ENCODE assay signal across 9 cellular contexts in genomic region chr11:33936745-33937612, GRCh38. TPM values are rescaled to one million over a fixed set of nuclear protein-coding genes. Genes with fewer than 3 reads are reported as not detected.
A peak's percentile ranks its signal among the peaks of the same experiment; 100 is the strongest.
DNase-seq lines count a peak whose midpoint lies in the region; ATAC-seq and TF ChIP-seq lines count a peak whose summit lies in the region.
"Had no signal": no experiment of that assay in that cellular context is flagged by ENCODE, and none has a peak within 500 bp of the region (broad histone marks: within the 10 kb centered on the region; RNA-seq: fewer than 3 reads in every experiment).

No MANE protein-coding gene starts in this region.

- no peak overlapping the region for H3K4me3 ChIP-seq in IMR-90 (ENCODE audit: insufficient read depth, low read depth, low read length)
- H3K4me3 ChIP-seq in adrenal gland, result no peak overlapping the region
- no peak overlapping the region for H3K4me3 ChIP-seq in suprapubic skin

- H3K14ac ChIP-seq in IMR-90 (replicated peaks; ENCODE audit: low read depth, low read length), result no peak overlapping the region

- H3K27ac ChIP-seq in IMR-90 (ENCODE audit: insufficient read depth, low read length), result no peak overlapping the region
- peak overlapping the region in 2 of 5 donors; percentile 65 to 70 for H3K27ac ChIP-seq in adrenal gland
- no peak overlapping the region for H3K27ac ChIP-seq in suprapubic skin

- H4K8ac ChIP-seq in IMR-90 (ENCODE audit: low read depth in 2 of 2, low read length in 2 of 2), result no peak overlapping the region; a peak in 1 of 4 replicates

- H2BK5ac ChIP-seq in IMR-90 (ENCODE audit: low read depth, low read length, poor library complexity, severe bottlenecking), result no peak overlapping the region

- CTCF ChIA-PET in IMR-90 (lab: Yijun Ruan, JAX) (no interaction called here), GM10248 (lab: Yijun Ruan, JAX) (interaction anchor here (0.7 to 2.5 kb wide), 9 partner anchors 8 to 51 kb away, joined by 3 to 9 read pairs (median 4); no protein-coding TSS in a partner anchor)

- TF ChIP-seq CTCF in IMR-90 (conservative IDR thresholded peaks at IDR 0.05; ENCODE audit: low read depth, low read length) (no peak), adrenal gland (IDR thresholded peaks at IDR 0.05) (no peak), suprapubic skin (IDR thresholded peaks at IDR 0.05) (no peak), GM10248 (IDR thresholded peaks at IDR 0.05; ENCODE audit: control extremely low read depth, extremely low read depth, low read depth, missing control alignments) (no peak)

- TF ChIP-seq POLR2A in IMR-90 (IDR thresholded peaks at IDR 0.05; ENCODE audit: low read depth, low read length), result no peak
- TF ChIP-seq POLR2A in adrenal gland (IDR thresholded peaks at IDR 0.05), result no peak
- TF ChIP-seq POLR2A in suprapubic skin (IDR thresholded peaks at IDR 0.05), result no peak

- H4K91ac ChIP-seq in IMR-90 (ENCODE audit: insufficient read depth, low read depth, low read length), result peak overlapping the region; percentile 11; the same call in 1 of the 2 replicates

- ATAC-seq in IMR-90 (ENCODE audit: low read depth) (peak; percentile 76), GM18858 (IDR thresholded peaks at IDR 0.05; ENCODE audit: unreplicated experiment) (no peak), HG02623 (IDR thresholded peaks at IDR 0.05; ENCODE audit: unreplicated experiment) (no peak)

- no peak overlapping the region for H3K4ac ChIP-seq in IMR-90 (ENCODE audit: low read depth, low read length)

- H3K79me1 ChIP-seq in IMR-90 (ENCODE audit: low read depth in 1 of 2, low read length in 2 of 2), result no peaks in the 10 kb centered on the region

- no peak overlapping the region for H2BK15ac ChIP-seq in IMR-90 (ENCODE audit: low read depth, low read length)

- in situ Hi-C loops in IMR-90 (cut with MboI; ENCODE audit: low sequenced_read_pairs), result no loop called here

- intact Hi-C loops in IMR-90 (cut with micrococcal nuclease), result no loop called here
- intact Hi-C loops in adrenal gland (cut with DNase I), result loop anchor here in 1 of 2 donors (10.0 kb wide), 1 partner anchor 62 kb away; no protein-coding TSS in a partner anchor

- H2AK9ac ChIP-seq in IMR-90 (replicated peaks; ENCODE audit: low read depth, low read length, poor library complexity), result no peak overlapping the region

- H3K23ac ChIP-seq in IMR-90 (ENCODE audit: low read depth, low read length), result no peak overlapping the region

- no peaks in the 10 kb centered on the region for H3K9me1 ChIP-seq in IMR-90 (ENCODE audit: insufficient read depth, low read length)

- DNase-seq in IMR-90, result peak; percentile 55
- peak; percentile 68 to 92 (median 83) for DNase-seq in adrenal gland
- DNase-seq in islet precursor cell, result peak; percentile 87
- DNase-seq in suprapubic skin (ENCODE audit: low spot score in 2 of 2), result peak; percentile 79 to 82
- no peak for DNase-seq in GM10248 (ENCODE audit: extremely low spot score)
- no peak for DNase-seq in glomerular visceral epithelial cell (ENCODE audit: extremely low spot score)
- DNase-seq: hippocampal formation had no signal

- peak overlapping the region; percentile 44 for H2AFZ ChIP-seq in IMR-90 (replicated peaks; ENCODE audit: low read length, poor library complexity)

- H2BK20ac ChIP-seq in IMR-90 (ENCODE audit: low read depth, low read length), result no peak overlapping the region

- H3K27me3 ChIP-seq in IMR-90 (ENCODE audit: control insufficient read depth, insufficient read depth, low read length), result peaks cover 6% of the 10 kb centered on the region
- no peaks in the 10 kb centered on the region for H3K27me3 ChIP-seq in adrenal gland
- H3K27me3 ChIP-seq in suprapubic skin, result no peaks in the 10 kb centered on the region

- no peak overlapping the region; the same call in 1 of the 2 replicates for H3K18ac ChIP-seq in IMR-90 (ENCODE audit: low read depth, low read length)

- H3K9ac ChIP-seq in IMR-90 (ENCODE audit: low read depth, low read length), result no peak overlapping the region

- TF ChIP-seq RAD21 in IMR-90 (IDR thresholded peaks at IDR 0.05; ENCODE audit: low read length), result no peak

- H2AK5ac ChIP-seq in IMR-90 (ENCODE audit: low read depth, low read length), result no peak overlapping the region

- TF ChIP-seq EP300 in suprapubic skin (IDR thresholded peaks at IDR 0.05), result no peak

- no peaks in the 10 kb centered on the region for H4K20me1 ChIP-seq in IMR-90 (ENCODE audit: insufficient read depth, low read length)

- H3K36me3 ChIP-seq in IMR-90 (ENCODE audit: control insufficient read depth, insufficient read depth, low read length) (no peaks in the 10 kb centered on the region), adrenal gland (replicated peaks in 1 of 2) (no peaks in the 10 kb centered on the region), suprapubic skin (no peaks in the 10 kb centered on the region)

- H4K5ac ChIP-seq in IMR-90 (ENCODE audit: low read depth, low read length), result no peak overlapping the region

- WGBS in IMR-90 (ENCODE audit: extremely low coverage in 2 of 2, insufficient read length in 1 of 2), 2 experiments, result 29% methylated on average over 2 of the region's 14 CpGs; no CpG with 5 or more reads in 1 of the 2 experiments
- WGBS in adrenal gland, 4 donors, result 12 to 20% (median 17%) methylated on average over 12 to 14 of the region's 14 CpGs
- WGBS in suprapubic skin, result 29% methylated on average over 14 of the region's 14 CpGs

- H3K56ac ChIP-seq in IMR-90 (ENCODE audit: extremely low read depth, insufficient read depth, low read length), result no peak overlapping the region

- H2BK120ac ChIP-seq in IMR-90 (ENCODE audit: low read depth, low read length), result no peak overlapping the region

- dilution Hi-C loops in IMR-90 (cut with HindIII; ENCODE audit: low sequenced_read_pairs, unreplicated experiment), result no loop called here

- peak overlapping the region; percentile 58 for H3K4me2 ChIP-seq in IMR-90 (ENCODE audit: low read depth, low read length)

- H3K4me1 ChIP-seq in IMR-90 (ENCODE audit: control insufficient read depth, insufficient read depth, low read length) (peaks cover 3% of the 10 kb centered on the region), adrenal gland (replicated peaks in 1 of 2) (peaks cover 0 to 16% of the 10 kb centered on the region in 2 donors), suprapubic skin (peaks cover 22% of the 10 kb centered on the region)

- no TSS peak for BruUV-seq in IMR-90 (replicated peaks; lab: Mats Ljungman, UMichigan)

- H3K9me3 ChIP-seq in IMR-90 (ENCODE audit: control insufficient read depth, insufficient read depth, low read length) (peaks cover under 1% of the 10 kb centered on the region), adrenal gland (replicated peaks in 1 of 3) (no peaks in the 10 kb centered on the region), suprapubic skin (no peaks in the 10 kb centered on the region)

- POLR2A ChIA-PET in IMR-90 (lab: Charles Lee; ENCODE audit: unreplicated experiment), result no interaction called here
- POLR2A ChIA-PET in GM10248 (lab: Yijun Ruan, JAX), result no interaction called here

TF ChIP-seq in IMR-90, 13 proteins besides CTCF, POLR2A, EP300 and RAD21:
- no peak for TF ChIP-seq CHD1 (IDR thresholded peaks at IDR 0.05; ENCODE audit: low read depth, low read length)
- TF ChIP-seq RFX5 (IDR thresholded peaks at IDR 0.05; ENCODE audit: low read depth, low read length), result no peak
- TF ChIP-seq RCOR1 (IDR thresholded peaks at IDR 0.05; ENCODE audit: insufficient replicate concordance, low read length), result no peak
- TF ChIP-seq SMC3 (IDR thresholded peaks at IDR 0.05; ENCODE audit: low read depth, low read length), result no peak
- TF ChIP-seq, protein P1, sequence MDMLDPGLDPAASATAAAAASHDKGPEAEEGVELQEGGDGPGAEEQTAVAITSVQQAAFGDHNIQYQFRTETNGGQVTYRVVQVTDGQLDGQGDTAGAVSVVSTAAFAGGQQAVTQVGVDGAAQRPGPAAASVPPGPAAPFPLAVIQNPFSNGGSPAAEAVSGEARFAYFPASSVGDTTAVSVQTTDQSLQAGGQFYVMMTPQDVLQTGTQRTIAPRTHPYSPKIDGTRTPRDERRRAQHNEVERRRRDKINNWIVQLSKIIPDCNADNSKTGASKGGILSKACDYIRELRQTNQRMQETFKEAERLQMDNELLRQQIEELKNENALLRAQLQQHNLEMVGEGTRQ (IDR thresholded peaks at IDR 0.05; ENCODE audit: low read depth, low read length), result no peak
- TF ChIP-seq MAZ (IDR thresholded peaks at IDR 0.05; ENCODE audit: borderline replicate concordance, low read depth, low read length), result no peak
- TF ChIP-seq, protein P2, sequence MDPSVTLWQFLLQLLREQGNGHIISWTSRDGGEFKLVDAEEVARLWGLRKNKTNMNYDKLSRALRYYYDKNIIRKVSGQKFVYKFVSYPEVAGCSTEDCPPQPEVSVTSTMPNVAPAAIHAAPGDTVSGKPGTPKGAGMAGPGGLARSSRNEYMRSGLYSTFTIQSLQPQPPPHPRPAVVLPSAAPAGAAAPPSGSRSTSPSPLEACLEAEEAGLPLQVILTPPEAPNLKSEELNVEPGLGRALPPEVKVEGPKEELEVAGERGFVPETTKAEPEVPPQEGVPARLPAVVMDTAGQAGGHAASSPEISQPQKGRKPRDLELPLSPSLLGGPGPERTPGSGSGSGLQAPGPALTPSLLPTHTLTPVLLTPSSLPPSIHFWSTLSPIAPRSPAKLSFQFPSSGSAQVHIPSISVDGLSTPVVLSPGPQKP (IDR thresholded peaks at IDR 0.05; ENCODE audit: borderline replicate concordance, low read depth, low read length), result no peak
- no peak for TF ChIP-seq CEBPB (IDR thresholded peaks at IDR 0.05; ENCODE audit: low read depth, low read length)
- TF ChIP-seq FOS (IDR thresholded peaks at IDR 0.05; ENCODE audit: low read depth, low read length), result no peak
- no peak for TF ChIP-seq BHLHE40 (IDR thresholded peaks at IDR 0.05; ENCODE audit: low read depth, low read length)

RNA-seq across cellular contexts. Expression of gene LMO2, which starts 45.1 kb away (rescaled TPM):
- total RNA-seq in IMR-90 (2012; rRNA removed), result not detected in 2 replicates
- 0.04 TPM in 1 of 2 replicates, not detected in the other for polyA plus RNA-seq in IMR-90 (2012; rRNA removed)
- not detected in 2 replicates for polyA plus RNA-seq in IMR-90 (2012; cell fraction: cytosol; rRNA removed)
- polyA plus RNA-seq in IMR-90 (2012; cell fraction: nucleus; rRNA removed; ENCODE audit: low replicate concordance), result 0.05 TPM in 1 of 2 replicates, not detected in the other
- 10 to 100 TPM; 12.4 to 32.9 (median 27.4) TPM for total RNA-seq in adrenal gland
- 10 to 100 TPM; 14.4 to 38.1 (median 32.7) TPM for polyA plus RNA-seq in adrenal gland
- 10 to 100 TPM in 1 of 4 donors, 1 to 10 TPM in 3; 2.1 to 11.1 (median 7.0) TPM for total RNA-seq in suprapubic skin

Comparison
In these comparisons a context has a peak if more than half of its experiments do, and no peak if none do; other contexts are left out.
1. DNase-seq: peak in IMR-90 (single experiment), adrenal gland (7 of 7), islet precursor cell (single experiment) and suprapubic skin (2 of 2); none in GM10248 (single experiment) and glomerular visceral epithelial cell (single experiment).